26 cellular contexts compared by ENCODE assay signal in genomic region chr10:101624526-101625102, GRCh38. TPM values are rescaled to one million over a fixed set of nuclear protein-coding genes. Genes with fewer than 3 reads are reported as not detected.
DNase-seq lines count a peak whose midpoint lies in the region; ATAC-seq, FAIRE-seq and TF ChIP-seq lines count a peak whose summit lies in the region.
"Had no signal": no experiment of that assay in that cellular context is flagged by ENCODE, and none has a peak within 500 bp of the region (broad histone marks: within the 10 kb centered on the region; RNA-seq: fewer than 3 reads in every experiment).

No MANE protein-coding gene starts in this region.

- TF ChIP-seq POLR2A in GM12878 (IDR thresholded peaks at IDR 0.05; ENCODE audit: low read depth, low read length) = no peak

- intact Hi-C loops in CD14-positive monocyte (cut with micrococcal nuclease) (no loop called here), GM12878 (cut with micrococcal nuclease; ENCODE audit: unreplicated experiment) (no loop called here), PC-3 (cut with micrococcal nuclease) (no loop called here)

- ATAC-seq in GM12878 = no peak; the same call in 2 of the 3 replicates
- no peak for ATAC-seq in GM18873 (IDR thresholded peaks at IDR 0.05; ENCODE audit: low FRiP score, unreplicated experiment)
- ATAC-seq in PC-3 = no peak
- ATAC-seq: T-cell, upper lobe of right lung had no signal

- SMC1A ChIA-PET in GM12878 (lab: Charles Lee; ENCODE audit: uncharacterized antibody, unreplicated experiment) = no interaction called here

- H3K9ac ChIP-seq in GM12878 (ENCODE audit: control insufficient read depth, insufficient read depth, low read length) = no peak overlapping the region
- no peak overlapping the region for H3K9ac ChIP-seq in PC-3 (ENCODE audit: low read length)
- H3K9ac ChIP-seq: neural progenitor cell had no signal

- TF ChIP-seq CTCF in AG10803 (conservative IDR thresholded peaks at IDR 0.05; ENCODE audit: low read length) = no peak
- TF ChIP-seq CTCF in CD14-positive monocyte (IDR thresholded peaks at IDR 0.05) = no peak
- no peak for TF ChIP-seq CTCF in GM12878 (IDR thresholded peaks at IDR 0.05 in 2 of 3, conservative IDR thresholded peaks at IDR 0.05 in 1 of 3; ENCODE audit: control insufficient read depth in 2 of 3, extremely low read depth in 1 of 3, insufficient read depth in 1 of 3, low read depth in 3 of 3, low read length in 3 of 3)
- no peak for TF ChIP-seq CTCF in fibroblast of the aortic adventitia (IDR thresholded peaks at IDR 0.05; ENCODE audit: insufficient read depth, low read length)
- no peak for TF ChIP-seq CTCF in GM10248 (IDR thresholded peaks at IDR 0.05; ENCODE audit: control extremely low read depth, extremely low read depth, low read depth, missing control alignments)
- TF ChIP-seq CTCF in PC-3 (conservative IDR thresholded peaks at IDR 0.05; ENCODE audit: low read depth, low read length) = no peak

- H3K9me2 ChIP-seq in PC-3 (replicated peaks; ENCODE audit: low read length) = no peaks in the 10 kb centered on the region

- H3K4me2 ChIP-seq in GM12878 (ENCODE audit: control insufficient read depth, insufficient read depth) (no peak overlapping the region), PC-3 (ENCODE audit: low read length) (no peak overlapping the region)
- H3K4me2 ChIP-seq: neural progenitor cell had no signal

- H3K36me3 ChIP-seq in GM12878 (ENCODE audit: control insufficient read depth in 2 of 2, insufficient read depth in 2 of 2, low read length in 1 of 2) (peaks cover under 1 to 6% of the 10 kb centered on the region in 2 experiments; a peak in 2 of 4 replicates), PC-3 (ENCODE audit: low read depth, low read length) (no peaks in the 10 kb centered on the region)
- H3K36me3 ChIP-seq: prostate gland had no signal

- H3K27me3 Mint-ChIP-seq in CD14-positive monocyte (ENCODE audit: low read depth in 3 of 3) = peaks cover 0 to 1% (median 0%) of the 10 kb centered on the region in 3 donors
- H3K27me3 Mint-ChIP-seq: T-cell had no signal

- H3K4me3 ChIP-seq in AG10803 (ENCODE audit: low read length) = no peak overlapping the region
- H3K4me3 ChIP-seq in GM12878 = no peak overlapping the region
- H3K4me3 ChIP-seq in fibroblast of the aortic adventitia (ENCODE audit: low read depth, low read length) = no peak overlapping the region
- H3K4me3 ChIP-seq in PC-3 (ENCODE audit: low read length) = no peak overlapping the region
- H3K4me3 ChIP-seq: dorsolateral prefrontal cortex, neural progenitor cell, prostate gland, upper lobe of right lung had no signal

- no peak for TF ChIP-seq EP300 in GM12878 (IDR thresholded peaks at IDR 0.05; ENCODE audit: borderline replicate concordance in 1 of 2, control insufficient read depth in 1 of 2, low read depth in 2 of 2, low read length in 2 of 2)

- H3K9me3 ChIP-seq in GM12878 (replicated peaks; ENCODE audit: control insufficient read depth, insufficient read depth, low read length) (no peaks in the 10 kb centered on the region), PC-3 (ENCODE audit: low read length) (no peaks in the 10 kb centered on the region)
- H3K9me3 ChIP-seq: Caco-2, prostate gland, upper lobe of right lung had no signal

- peaks cover 0 to 2% (median 0%) of the 10 kb centered on the region in 7 donors for H3K9me3 Mint-ChIP-seq in CD14-positive monocyte
- H3K9me3 Mint-ChIP-seq: activated T-helper 2 cell treated with anti-CD3 and anti-CD28 coated beads, Interferon-gamma antibody, Interleukin-2, Interleukin-4, amounts not matched to agents 10 μg/mL and 5 μg/mL and 100 μg/mL, durations not matched to agents 14 hours and 24 hours and 36 hours; neural progenitor cell; T-cell had no signal

- H3K27me3 ChIP-seq in GM12878 (replicated peaks in 1 of 2; ENCODE audit: control insufficient read depth in 2 of 2, insufficient read depth in 2 of 2, low read length in 1 of 2) (no peaks in the 10 kb centered on the region), PC-3 (ENCODE audit: low read length) (no peaks in the 10 kb centered on the region)
- H3K27me3 ChIP-seq: dorsolateral prefrontal cortex, neural progenitor cell, upper lobe of right lung had no signal

- H3K36me3 Mint-ChIP-seq in CD14-positive monocyte = peaks cover 65 to 80% of the 10 kb centered on the region in 2 donors

- peak overlapping the region in 5 of 7 donors; percentile 8 to 74 (median 51) for H3K27ac Mint-ChIP-seq in CD14-positive monocyte
- H3K27ac Mint-ChIP-seq: activated T-helper 2 cell treated with anti-CD3 and anti-CD28 coated beads, Interferon-gamma antibody, Interleukin-2, Interleukin-4, amounts not matched to agents 10 μg/mL and 5 μg/mL and 100 μg/mL, durations not matched to agents 14 hours and 24 hours and 36 hours; brain; neural progenitor cell had no signal

- H2AFZ ChIP-seq in GM12878 (ENCODE audit: control insufficient read depth, low read depth, low read length) (no peak overlapping the region), PC-3 (ENCODE audit: low read length) (no peak overlapping the region)
- H2AFZ ChIP-seq: neural progenitor cell had no signal

- BruUV-seq in GM12878 (replicated peaks; lab: Mats Ljungman, UMichigan) (no TSS peak), PC-3 (replicated peaks; lab: Mats Ljungman, UMichigan) (no TSS peak)

- H4K20me1 ChIP-seq in GM12878 (ENCODE audit: control insufficient read depth, insufficient read depth) = no peaks in the 10 kb centered on the region
- H4K20me1 ChIP-seq in PC-3 (ENCODE audit: low read length) = no peaks in the 10 kb centered on the region

- POLR2A ChIA-PET in GM12878 (lab: Charles Lee) (no interaction called here), GM10248 (lab: Yijun Ruan, JAX) (no interaction called here), PC-3 (lab: Charles Lee; ENCODE audit: unreplicated experiment) (no interaction called here)

- in situ Hi-C loops in GM12878 (cut with MboI) = no loop called here

- no peaks in the 10 kb centered on the region for H3K79me2 ChIP-seq in GM12878 (ENCODE audit: control insufficient read depth, insufficient read depth, low read length)
- no peaks in the 10 kb centered on the region for H3K79me2 ChIP-seq in PC-3 (ENCODE audit: low read length)

- WGBS in GM12878 (ENCODE audit: insufficient coverage, insufficient replicate concordance, low lambda C conversion rate, missing lambda C conversion rate) = 16% methylated on average over 4 of the region's 4 CpGs

- RAD21 ChIA-PET in GM12878 (lab: Charles Lee; ENCODE audit: unreplicated experiment) = no interaction called here

- no peak overlapping the region for H3K4me3 Mint-ChIP-seq in CD14-positive monocyte
- H3K4me3 Mint-ChIP-seq: brain, neural progenitor cell, T-cell had no signal

- DNase-seq in AG10803 (ENCODE audit: low read depth) = peak; percentile 5
- DNase-seq in CD14-positive monocyte (ENCODE audit: low spot score) = no peak
- DNase-seq in GM12878 (ENCODE audit: low read depth, low spot score) = no peak
- DNase-seq in fibroblast of the aortic adventitia (ENCODE audit: low read depth) = peak; percentile 27
- no peak for DNase-seq in activated CD4-positive, alpha-beta T cell treated with anti-CD3 and anti-CD28 coated beads for 4 hours
- DNase-seq in GM10248 (ENCODE audit: extremely low spot score) = no peak
- no peak for DNase-seq in PC-3
- DNase-seq: activated CD4-positive, alpha-beta T cell treated with anti-CD3 and anti-CD28 coated beads for 48 hours; Caco-2; erythroblast; Karpas-422; midbrain; NCI-H1105; NCI-H2029 treated with DMSO at 0.1 percent for 48 hours; NCI-H524 treated with DMSO at 0.1 percent for 48 hours; SHP77; small intestine; stimulated activated CD4-positive, alpha-beta T cell treated with anti-CD3 and anti-CD28 coated beads, Interleukin-2, amount 100 ng/mL, for 48 hours; T-cell had no signal

- H3K4me1 ChIP-seq in GM12878 (ENCODE audit: control insufficient read depth, insufficient read depth, low read length) (no peaks in the 10 kb centered on the region), PC-3 (ENCODE audit: insufficient read depth, low read length) (no peaks in the 10 kb centered on the region)
- H3K4me1 ChIP-seq: Caco-2, prostate gland, upper lobe of right lung had no signal

- peaks cover 28% of the 10 kb centered on the region for H3K4me1 Mint-ChIP-seq in CD14-positive monocyte

- H3F3A ChIP-seq in PC-3 (ENCODE audit: low read length, unreplicated experiment) = no peaks in the 10 kb centered on the region

- CTCF ChIA-PET in GM12878 (lab: Yijun Ruan, JAX) (interaction anchor here (0.8 to 1.4 kb wide), 2 partner anchors 11 to 154 kb away, joined by 3 to 4 read pairs; no protein-coding TSS in a partner anchor), GM10248 (lab: Yijun Ruan, JAX) (interaction anchor here (1.2 kb wide), 1 partner anchor 22 kb away, joined by 4 read pairs; no protein-coding TSS in a partner anchor), PC-3 (lab: Charles Lee) (no interaction called here)

- no peak overlapping the region for H3K27ac ChIP-seq in GM12878 (ENCODE audit: control insufficient read depth, insufficient read depth)
- no peak overlapping the region for H3K27ac ChIP-seq in PC-3 (ENCODE audit: low read length)
- H3K27ac ChIP-seq: neural progenitor cell, prostate gland, upper lobe of right lung had no signal

- TF ChIP-seq RAD21 in GM12878 (IDR thresholded peaks at IDR 0.05; ENCODE audit: insufficient read depth, low read depth, low read length) = no peak

- no peak for FAIRE-seq in GM12878 (lab: Jason Lieb, UNC)
- FAIRE-seq: small intestine had no signal

RNA-seq across cellular contexts. Expression of gene DPCD, which starts 36.5 kb away (rescaled TPM):
- 10 to 100 TPM in 1 of 2 donors, 1 to 10 TPM in 1; 9.0 to 17.0 TPM for polyA plus RNA-seq in CD14-positive monocyte
- 7.4 and 14.2 TPM in 2 replicates for total RNA-seq in GM12878 (2013; cell fraction: nucleolus; rRNA removed)
- 16.4 and 17.9 TPM in 2 replicates for total RNA-seq in GM12878 (2014; rRNA removed)
- total RNA-seq in GM12878 (2014; rRNA removed; fragmentation: Illumina TruSeq; extraction: Trizol) = 17.1 TPM in 2 replicates
- total RNA-seq in GM12878 (2021) = 9.7 and 13.0 TPM in 2 replicates
- 24.9 TPM for polyA plus RNA-seq in GM12878 (2011; ENCODE audit: low read depth)
- 35.1 and 37.2 TPM in 2 replicates for polyA plus RNA-seq in GM12878 (2011; rRNA removed)
- polyA plus RNA-seq in GM12878 (2011; cell fraction: cytosol; rRNA removed) = 28.2 and 36.0 TPM in 2 replicates
- polyA plus RNA-seq in GM12878 (2011; cell fraction: nucleus; rRNA removed) = 13.3 and 20.0 TPM in 2 replicates
- 23.8 and 25.3 TPM in 2 replicates for polyA plus RNA-seq in GM12878 (2012)
- 17.1 and 21.6 TPM in 2 replicates for polyA plus RNA-seq in GM12878 (2014; fragmentation: Illumina TruSeq; extraction: Trizol)
- 10 to 100 TPM; 39.9 to 50.9 TPM for polyA plus RNA-seq in GM12878 (2014; fragmentation: Nextera tagmentation; extraction: Ambion mirVana)
- polyA plus RNA-seq in GM12878 (2014; rRNA removed) = 13.5 and 16.0 TPM in 2 replicates
- 10 to 100 TPM; 31.1 to 36.2 TPM for polyA plus RNA-seq in GM12878 (2016; fragmentation: Nextera tagmentation; extraction: Ambion mirVana)
- 11.6 and 13.8 TPM in 2 replicates for polyA minus RNA-seq in GM12878 (2011; rRNA and poly(A)+ RNA removed)
- 2.8 and 5.4 TPM in 2 replicates for polyA minus RNA-seq in GM12878 (2011; cell fraction: cytosol; rRNA and poly(A)+ RNA removed)
- polyA minus RNA-seq in GM12878 (2011; cell fraction: nucleus; rRNA and poly(A)+ RNA removed) = 3.4 and 5.5 TPM in 2 replicates
- 46.3 and 76.9 TPM in 2 replicates for total RNA-seq in fibroblast of the aortic adventitia (ENCODE audit: low replicate concordance)
- 37.1 and 44.2 TPM in 2 replicates for total RNA-seq in PC-3 (2014; rRNA removed)

RNA-seq across cellular contexts. Expression of gene POLL, which starts 36.6 kb away (rescaled TPM):
- polyA plus RNA-seq in CD14-positive monocyte = 10 to 100 TPM in 1 of 2 donors, 1 to 10 TPM in 1; 9.9 to 10.6 TPM
- 52.1 and 58.2 TPM in 2 replicates for total RNA-seq in GM12878 (2013; cell fraction: nucleolus; rRNA removed)
- total RNA-seq in GM12878 (2014; rRNA removed) = 14.7 and 15.0 TPM in 2 replicates
- 9.0 and 9.7 TPM in 2 replicates for total RNA-seq in GM12878 (2014; rRNA removed; fragmentation: Illumina TruSeq; extraction: Trizol)
- 21.6 and 25.4 TPM in 2 replicates for total RNA-seq in GM12878 (2021)
- 9.3 TPM for polyA plus RNA-seq in GM12878 (2011; ENCODE audit: low read depth)
- polyA plus RNA-seq in GM12878 (2011; rRNA removed) = 12.9 and 20.1 TPM in 2 replicates
- 32.4 and 34.5 TPM in 2 replicates for polyA plus RNA-seq in GM12878 (2011; cell fraction: cytosol; rRNA removed)
- 74.3 and 86.8 TPM in 2 replicates for polyA plus RNA-seq in GM12878 (2011; cell fraction: nucleus; rRNA removed)
- polyA plus RNA-seq in GM12878 (2012) = 17.3 and 23.8 TPM in 2 replicates
- polyA plus RNA-seq in GM12878 (2014; fragmentation: Illumina TruSeq; extraction: Trizol) = 10.9 and 12.2 TPM in 2 replicates
- polyA plus RNA-seq in GM12878 (2014; fragmentation: Nextera tagmentation; extraction: Ambion mirVana) = 1 to 10 TPM; 1.5 to 2.1 TPM
- 18.9 and 20.7 TPM in 2 replicates for polyA plus RNA-seq in GM12878 (2014; rRNA removed)
- polyA plus RNA-seq in GM12878 (2016; fragmentation: Nextera tagmentation; extraction: Ambion mirVana) = 10 to 100 TPM; 13.1 to 14.4 TPM
- polyA minus RNA-seq in GM12878 (2011; rRNA and poly(A)+ RNA removed) = 42.9 and 69.5 TPM in 2 replicates
- polyA minus RNA-seq in GM12878 (2011; cell fraction: cytosol; rRNA and poly(A)+ RNA removed) = 14.5 and 15.6 TPM in 2 replicates
- 23.5 and 34.8 TPM in 2 replicates for polyA minus RNA-seq in GM12878 (2011; cell fraction: nucleus; rRNA and poly(A)+ RNA removed)
- 11.1 and 16.8 TPM in 2 replicates for total RNA-seq in fibroblast of the aortic adventitia (ENCODE audit: low replicate concordance)
- total RNA-seq in PC-3 (2014; rRNA removed) = 10.9 and 13.1 TPM in 2 replicates

Comparison
In these comparisons a context has a peak if more than half of its experiments do, and no peak if none do; other contexts are left out.
1. DNase-seq: peak in AG10803 (single experiment) and fibroblast of the aortic adventitia (single experiment); none in CD14-positive monocyte (single experiment), GM12878 (single experiment), activated CD4-positive, alpha-beta T cell treated with anti-CD3 and anti-CD28 coated beads for 4 hours (0 of 2), GM10248 (single experiment) and PC-3 (single experiment).